18 cellular contexts compared by ENCODE assay signal in genomic region chr12:4978737-4979136, GRCh38.
DNase-seq lines count a peak whose midpoint lies in the region; ATAC-seq and TF ChIP-seq lines count a peak whose summit lies in the region.
"Had no signal": no experiment of that assay in that cellular context is flagged by ENCODE, and none has a peak within 500 bp of the region (broad histone marks: within the 10 kb centered on the region; RNA-seq: fewer than 3 reads in every experiment).

No MANE protein-coding gene starts in this region.

- no peak overlapping the region for H3K27ac Mint-ChIP-seq in endodermal cell
- H3K27ac Mint-ChIP-seq: CD4-positive, CD25-positive, alpha-beta regulatory T cell; stimulated activated naive CD8-positive, alpha-beta T cell treated with anti-CD3 and anti-CD28 coated beads, Interleukin-15, amount 100 ng/mL, for 72 hours had no signal

- no peaks in the 10 kb centered on the region for H3K27me3 ChIP-seq in MG63
- H3K27me3 ChIP-seq in endodermal cell (ENCODE audit: control insufficient read depth, insufficient read depth, low read length, poor library complexity, severe bottlenecking): peaks cover 100% of the 10 kb centered on the region
- H3K27me3 ChIP-seq: colonic mucosa, upper lobe of left lung had no signal

- H3K4me3 ChIP-seq in MG63 (no peak overlapping the region), endodermal cell (ENCODE audit: low read length) (no peak overlapping the region)
- H3K4me3 ChIP-seq: A549, colonic mucosa, upper lobe of left lung had no signal

- peaks cover 97% of the 10 kb centered on the region for H3K27me3 Mint-ChIP-seq in endodermal cell (ENCODE audit: insufficient read depth)

- peaks cover 7% of the 10 kb centered on the region for H3K4me1 ChIP-seq in endodermal cell (ENCODE audit: control insufficient read depth, insufficient read depth, low read length)
- H3K4me1 ChIP-seq: A549, colonic mucosa, upper lobe of left lung had no signal

- no peak overlapping the region for H3K27ac ChIP-seq in endodermal cell (ENCODE audit: low read depth, low read length)
- H3K27ac ChIP-seq: A549, colonic mucosa, upper lobe of left lung had no signal

- 69 to 71% methylated on average over 3 to 6 of the region's 6 CpGs for WGBS in endodermal cell (ENCODE audit: insufficient coverage in 1 of 2, insufficient read length in 1 of 2), 2 experiments

- TF ChIP-seq CTCF in endodermal cell (conservative IDR thresholded peaks at IDR 0.05): no peak

- H3K36me3 ChIP-seq in MG63: no peaks in the 10 kb centered on the region
- H3K36me3 ChIP-seq in endodermal cell (ENCODE audit: control insufficient read depth, insufficient read depth, low read length): no peaks in the 10 kb centered on the region
- H3K36me3 ChIP-seq: colonic mucosa, upper lobe of left lung had no signal

- ATAC-seq in GM21515 (IDR thresholded peaks at IDR 0.05; ENCODE audit: unreplicated experiment): no peak
- ATAC-seq: A549; stimulated activated naive CD8-positive, alpha-beta T cell treated with anti-CD3 and anti-CD28 coated beads, Interleukin-15, amount 100 ng/mL, for 72 hours had no signal

- no peak overlapping the region for H3K9ac ChIP-seq in endodermal cell (ENCODE audit: extremely low read depth, low read length, poor library complexity, severe bottlenecking)

- no peaks in the 10 kb centered on the region for H3K36me3 Mint-ChIP-seq in endodermal cell (ENCODE audit: low read depth)
- H3K36me3 Mint-ChIP-seq: CD4-positive, CD25-positive, alpha-beta regulatory T cell had no signal

- peaks cover 2% of the 10 kb centered on the region for H3K9me3 Mint-ChIP-seq in endodermal cell
- H3K9me3 Mint-ChIP-seq: stimulated activated naive CD8-positive, alpha-beta T cell treated with anti-CD3 and anti-CD28 coated beads, Interleukin-15, amount 100 ng/mL, for 72 hours had no signal

- peaks cover 7% of the 10 kb centered on the region for H3K4me1 Mint-ChIP-seq in endodermal cell
- H3K4me1 Mint-ChIP-seq: CD4-positive, CD25-positive, alpha-beta regulatory T cell; stimulated activated naive CD8-positive, alpha-beta T cell treated with anti-CD3 and anti-CD28 coated beads, Interleukin-15, amount 100 ng/mL, for 72 hours had no signal

- H3K9me3 ChIP-seq in MG63: no peaks in the 10 kb centered on the region
- no peaks in the 10 kb centered on the region for H3K9me3 ChIP-seq in endodermal cell (ENCODE audit: control insufficient read depth, low read length)
- H3K9me3 ChIP-seq: A549, colonic mucosa, upper lobe of left lung had no signal

- DNase-seq in NCI-H1436 (lab: John Stamatoyannopoulos, UW) (peak; percentile 49), NCI-H1436 treated with DMSO at 0.1 percent for 48 hours (lab: John Stamatoyannopoulos, UW) (no peak), MG63 (peak; percentile 84), NCI-H774 (lab: John Stamatoyannopoulos, UW) (peak; percentile 22), left kidney (ENCODE audit: low read depth, low spot score) (peak; percentile 33), DMS53 treated with DMSO at 0.1 percent for 48 hours (lab: John Stamatoyannopoulos, UW; ENCODE audit: unreplicated experiment) (no peak), endodermal cell (no peak)
- DNase-seq: activated CD4-positive, alpha-beta T cell treated with anti-CD3 and anti-CD28 coated beads, Interleukin-2, amount 50 U/mL, for 1 hour; activated naive CD4-positive, alpha-beta T cell; activated T-cell treated with anti-CD3 and anti-CD28 coated beads for 4 hours; CD4-positive, CD25-positive, alpha-beta regulatory T cell; colonic mucosa; DND-41; hippocampal formation; stimulated activated naive CD8-positive, alpha-beta T cell treated with anti-CD3 and anti-CD28 coated beads, Interleukin-15, amount 100 ng/mL, for 72 hours; upper lobe of left lung had no signal

- no peak overlapping the region for H3K4me3 Mint-ChIP-seq in endodermal cell
- H3K4me3 Mint-ChIP-seq: CD4-positive, CD25-positive, alpha-beta regulatory T cell; stimulated activated naive CD8-positive, alpha-beta T cell treated with anti-CD3 and anti-CD28 coated beads, Interleukin-15, amount 100 ng/mL, for 72 hours had no signal

Comparison
In these comparisons a context has a peak if more than half of its experiments do, and no peak if none do; other contexts are left out.
1. DNase-seq: peak in NCI-H1436 (single experiment), MG63 (single experiment), NCI-H774 (single experiment) and left kidney (single experiment); none in NCI-H1436 treated with DMSO at 0.1 percent for 48 hours (single experiment), DMS53 treated with DMSO at 0.1 percent for 48 hours (single experiment) and endodermal cell (single experiment).